Comparison of ENCODE assay signal across 8 cellular contexts in the genomic region with DNA sequence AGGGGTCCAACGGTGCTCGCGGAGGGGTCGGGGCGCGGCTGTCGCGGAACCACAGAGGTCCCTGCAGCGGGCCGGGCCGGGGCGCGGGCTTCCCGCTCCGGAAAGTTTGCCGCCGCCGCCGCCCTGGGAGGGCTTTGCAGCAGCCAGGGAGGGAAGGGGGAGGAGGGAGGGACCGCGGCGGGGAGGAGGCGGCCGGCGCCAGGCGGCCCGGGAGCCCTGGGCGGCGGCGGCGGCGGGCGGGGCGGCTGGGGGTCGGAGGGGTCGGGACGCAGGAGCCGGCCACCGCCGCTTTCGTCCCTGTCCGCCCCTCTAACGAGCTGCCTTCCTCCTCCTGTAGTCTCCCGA. TPM values are rescaled to one million over a fixed set of nuclear protein-coding genes. Genes with fewer than 3 reads are reported as not detected.
DNase-seq lines count a peak whose midpoint lies in the region; ATAC-seq, FAIRE-seq and TF ChIP-seq lines count a peak whose summit lies in the region.

No MANE protein-coding gene starts in this region.

- ATAC-seq in pancreas = peak in 2 of 4 donors; percentile 23 to 43

- H3K27me3 ChIP-seq in AG04450 (ENCODE audit: control insufficient read depth, insufficient read depth, low read length) (peaks cover 46% of the 10 kb centered on the region), WERI-Rb-1 (ENCODE audit: insufficient read depth, low read depth, severe bottlenecking) (peaks cover 3% of the 10 kb centered on the region), pancreas (peaks cover 0 to 4% (median 0%) of the 10 kb centered on the region in 4 donors)

- no peak for TF ChIP-seq POLR2A in H54 (IDR thresholded peaks at IDR 0.05; ENCODE audit: low read depth, low read length)

- H3K4me1 Mint-ChIP-seq in endothelial cell (ENCODE audit: unreplicated experiment) = no peaks in the 10 kb centered on the region

- H3K27ac ChIP-seq in AG04450 (ENCODE audit: low read depth, low read length) (no peak overlapping the region), WERI-Rb-1 (peak overlapping the region; percentile 75), pancreas (peak overlapping the region in 2 of 4 donors; percentile 50 to 70)

- H3K4me3 Mint-ChIP-seq in endothelial cell (ENCODE audit: unreplicated experiment) = no peak overlapping the region

- H3K4me3 ChIP-seq in AG04450 (ENCODE audit: low read depth, low read length) (peak overlapping the region; percentile 34; the same call in 1 of the 2 replicates), WERI-Rb-1 (ENCODE audit: low read depth, low read length) (peak overlapping the region; percentile 60), pancreas (peak overlapping the region; percentile 18 to 61 (median 44))

- POLR2A ChIA-PET in AG04450 (lab: Yijun Ruan, JAX) = interaction anchor here (0.9 kb wide), 1 partner anchor 25 kb away, joined by 3 read pairs; no protein-coding TSS in a partner anchor

- no peaks in the 10 kb centered on the region for H3K9me3 Mint-ChIP-seq in endothelial cell (ENCODE audit: unreplicated experiment)

- FAIRE-seq in H54 (lab: Jason Lieb, UNC) (no peak), pancreas (lab: Jason Lieb, UNC) (no peak)

- H3K9me3 ChIP-seq in AG04450 (ENCODE audit: control insufficient read depth, insufficient read depth, low read length) (peaks cover 5% of the 10 kb centered on the region; the same call in 1 of the 2 replicates), WERI-Rb-1 (ENCODE audit: severe bottlenecking) (no peaks in the 10 kb centered on the region), pancreas (no peaks in the 10 kb centered on the region)

- H3K4me1 ChIP-seq in pancreas = peaks cover 8 to 10% (median 8%) of the 10 kb centered on the region in 3 donors

- TF ChIP-seq CTCF in AG04450 (IDR thresholded peaks at IDR 0.05; ENCODE audit: low read depth, low read length) (no peak), WERI-Rb-1 (IDR thresholded peaks at IDR 0.05; ENCODE audit: low read depth, low read length) (no peak), endothelial cell (IDR thresholded peaks at IDR 0.05; ENCODE audit: unreplicated experiment) (no peak), pancreas (IDR thresholded peaks at IDR 0.05) (no peak)

- H3K36me3 ChIP-seq in WERI-Rb-1 (peaks cover 4% of the 10 kb centered on the region), pancreas (no peaks in the 10 kb centered on the region)

- intact Hi-C loops in pancreas (cut with DNase I) = no loop called here

- DNase-seq in AG04450 (ENCODE audit: low read depth, low spot score) = no peak
- peak; percentile 63 for DNase-seq in H54 (ENCODE audit: insufficient read length, low spot score)
- DNase-seq in WERI-Rb-1 = peak; percentile 58
- DNase-seq in endothelial cell (ENCODE audit: low spot score) = peak; percentile 31
- DNase-seq in pancreas = peak in 4 of 6 donors; percentile 45 to 78 (median 56)
- DNase-seq in DMS114 treated with DMSO at 0.1 percent for 48 hours (lab: John Stamatoyannopoulos, UW; ENCODE audit: unreplicated experiment) = no peak
- no peak for DNase-seq in HuH-7 (ENCODE audit: low spot score)
- no peak for DNase-seq in NCI-H146 treated with DMSO at 0.1 percent for 48 hours (lab: John Stamatoyannopoulos, UW; ENCODE audit: unreplicated experiment)

- peaks cover 28% of the 10 kb centered on the region for H3K27me3 Mint-ChIP-seq in endothelial cell (ENCODE audit: unreplicated experiment)

- 0% methylated on average over 22 to 44 of the region's 44 CpGs for WGBS in pancreas, 2 donors

- no peaks in the 10 kb centered on the region for H3K36me3 Mint-ChIP-seq in endothelial cell (ENCODE audit: low read depth, unreplicated experiment)

- H3K27ac Mint-ChIP-seq in endothelial cell (ENCODE audit: unreplicated experiment) = no peak overlapping the region

- CTCF ChIA-PET in AG04450 (lab: Charles Lee) = interaction anchor here (0.9 to 1.6 kb wide), 2 partner anchors 17 to 106 kb away, joined by 3 to 4 read pairs; no protein-coding TSS in a partner anchor

RNA-seq across cellular contexts. Expression of gene FGFR3, which starts 0.4 kb away (rescaled TPM):
- polyA plus RNA-seq in AG04450 (2011; rRNA removed) = 0.06 and 0.21 TPM in 2 replicates
- 0.39 TPM in 1 of 2 replicates, not detected in the other for polyA minus RNA-seq in AG04450 (2011; rRNA and poly(A)+ RNA removed)
- 1.0 TPM for total RNA-seq in endothelial cell (ENCODE audit: unreplicated experiment)
- 10 to 100 TPM; 40.4 to 88.3 (median 53.5) TPM for total RNA-seq in pancreas
- 100 to 1,000 TPM; 163 to 300 TPM for polyA plus RNA-seq in pancreas

Comparison
In these comparisons a context has a peak if more than half of its experiments do, and no peak if none do; other contexts are left out.
1. DNase-seq: peak in H54 (single experiment), WERI-Rb-1 (single experiment), endothelial cell (single experiment) and pancreas (4 of 6); none in AG04450 (single experiment), DMS114 treated with DMSO at 0.1 percent for 48 hours (single experiment), HuH-7 (single experiment) and NCI-H146 treated with DMSO at 0.1 percent for 48 hours (single experiment).
2. RNA of gene FGFR3, which starts 0.4 kb away (total RNA-seq): 40.4 to 88.3 TPM in pancreas; 1.0 TPM in endothelial cell (single experiment); every median in the first group is over 10 times any median in the second.
3. Peak in every context shown above with its lines, with median percentiles within 50 percentile points of each other: H3K4me3 ChIP-seq.